In genomic region chr11:16632295-16633200, GRCh38 we compare ENCODE assay signal across 8 cellular contexts.
A peak's percentile ranks its signal among the peaks of the same experiment; 100 is the strongest.
DNase-seq lines count a peak whose midpoint lies in the region; ATAC-seq and TF ChIP-seq lines count a peak whose summit lies in the region.

No MANE protein-coding gene starts in this region.

- H3K27me3 ChIP-seq in RWPE2 (ENCODE audit: insufficient read depth, poor library complexity, severe bottlenecking) (no peaks in the 10 kb centered on the region), esophagus muscularis mucosa (peaks cover 0 to 5% (median 0%) of the 10 kb centered on the region in 4 donors), thyroid gland (no peaks in the 10 kb centered on the region)

- DNase-seq in EL: peak; percentile 51
- DNase-seq in HFFc6: peak; percentile 35
- DNase-seq in RWPE2 (ENCODE audit: low spot score): no peak
- DNase-seq in iris pigment epithelial cell (ENCODE audit: low read depth): peak; percentile 38
- DNase-seq in esophagus muscularis mucosa (ENCODE audit: extremely low spot score): no peak
- no peak for DNase-seq in thyroid gland
- no peak for DNase-seq in lower leg skin (ENCODE audit: low spot score in 2 of 2)

- no peak for TF ChIP-seq EP300 in esophagus muscularis mucosa (IDR thresholded peaks at IDR 0.05)

- H3K27ac Mint-ChIP-seq in HFFc6: no peak overlapping the region

- no peak overlapping the region for H3K4me3 ChIP-seq in RWPE2 (ENCODE audit: severe bottlenecking)
- H3K4me3 ChIP-seq in esophagus muscularis mucosa: no peak overlapping the region
- no peak overlapping the region for H3K4me3 ChIP-seq in thyroid gland (replicated peaks in 1 of 3)
- no peak overlapping the region for H3K4me3 ChIP-seq in lower leg skin (ENCODE audit: low read depth, poor library complexity, severe bottlenecking)

- ATAC-seq in RWPE2 (ENCODE audit: low read depth) (peak; percentile 53; the same call in 2 of the 3 replicates), GM18870 (IDR thresholded peaks at IDR 0.05; ENCODE audit: unreplicated experiment) (no peak)

- WGBS in esophagus muscularis mucosa: 90% methylated on average over 7 of the region's 9 CpGs
- WGBS in thyroid gland, 2 donors: 83 to 84% methylated on average over 9 of the region's 9 CpGs
- 68 to 76% methylated on average over 9 of the region's 9 CpGs for WGBS in lower leg skin, 2 donors

- no peak for TF ChIP-seq POLR2A in esophagus muscularis mucosa (IDR thresholded peaks at IDR 0.05; ENCODE audit: low read depth)
- no peak for TF ChIP-seq POLR2A in thyroid gland (IDR thresholded peaks at IDR 0.05)
- no peak for TF ChIP-seq POLR2A in lower leg skin (IDR thresholded peaks at IDR 0.05)

- H3K36me3 ChIP-seq in RWPE2 (ENCODE audit: low read depth) (no peaks in the 10 kb centered on the region), esophagus muscularis mucosa (no peaks in the 10 kb centered on the region), thyroid gland (no peaks in the 10 kb centered on the region)

- TF ChIP-seq CTCF in HFFc6 (IDR thresholded peaks at IDR 0.05) (peak; percentile 60; the same call in 1 of the 2 replicates), RWPE2 (IDR thresholded peaks at IDR 0.05; ENCODE audit: poor library complexity, severe bottlenecking) (peak; percentile 59), esophagus muscularis mucosa (IDR thresholded peaks at IDR 0.05) (no peak), thyroid gland (IDR thresholded peaks at IDR 0.05) (peak in 1 of 6 experiments; percentile 12), lower leg skin (IDR thresholded peaks at IDR 0.05) (no peak)

- H3K9me3 Mint-ChIP-seq in HFFc6: peaks cover 17% of the 10 kb centered on the region; the same call in 1 of the 2 replicates

- peaks cover 1% of the 10 kb centered on the region; the same call in 1 of the 2 replicates for H3K27me3 Mint-ChIP-seq in HFFc6 (ENCODE audit: insufficient read depth)

- intact Hi-C loops in esophagus muscularis mucosa (cut with DNase I) (no loop called here), thyroid gland (cut with DNase I) (no loop called here), lower leg skin (cut with DNase I; ENCODE audit: low total_unique reads) (no loop called here)

- H3K27ac ChIP-seq in RWPE2 (ENCODE audit: poor library complexity, severe bottlenecking) (no peak overlapping the region), esophagus muscularis mucosa (replicated peaks in 1 of 4) (no peak overlapping the region), thyroid gland (no peak overlapping the region)

- peak overlapping the region; percentile 59 for H3K4me3 Mint-ChIP-seq in HFFc6

- H3K4me1 ChIP-seq in RWPE2 (ENCODE audit: insufficient read depth, poor library complexity, severe bottlenecking) (no peaks in the 10 kb centered on the region), esophagus muscularis mucosa (no peaks in the 10 kb centered on the region), thyroid gland (no peaks in the 10 kb centered on the region)

- no peaks in the 10 kb centered on the region for H3K4me1 Mint-ChIP-seq in HFFc6 (ENCODE audit: low read depth)

- H3K9me3 ChIP-seq in RWPE2 (ENCODE audit: severe bottlenecking) (no peaks in the 10 kb centered on the region), esophagus muscularis mucosa (peaks cover 0 to 25% (median 8%) of the 10 kb centered on the region in 4 donors), thyroid gland (no peaks in the 10 kb centered on the region)

- no peaks in the 10 kb centered on the region for H3K36me3 Mint-ChIP-seq in HFFc6 (ENCODE audit: low read depth)

Comparison
In these comparisons a context has a peak if more than half of its experiments do, and no peak if none do; other contexts are left out.
1. DNase-seq: peak in EL (single experiment), HFFc6 (single experiment) and iris pigment epithelial cell (single experiment); none in RWPE2 (single experiment), esophagus muscularis mucosa (single experiment), thyroid gland (0 of 2) and lower leg skin (0 of 2).
2. CTCF ChIP-seq: peak in HFFc6 (single experiment) and RWPE2 (single experiment); none in esophagus muscularis mucosa (0 of 3) and lower leg skin (0 of 3).